Comparison of ENCODE assay signal across 8 cellular contexts in genomic region chr21:36028127-36029069, GRCh38. TPM values are rescaled to one million over a fixed set of nuclear protein-coding genes. Genes with fewer than 3 reads are reported as not detected.
DNase-seq lines count a peak whose midpoint lies in the region; ATAC-seq, FAIRE-seq and TF ChIP-seq lines count a peak whose summit lies in the region.

No MANE protein-coding gene starts in this region.

- CTCF ChIA-PET in CD8-positive, alpha-beta T cell (lab: Charles Lee) = interaction anchor here (0.7 to 5.2 kb wide), 23 partner anchors 8 to 1338 kb away, joined by 3 to 27 read pairs (median 4); no protein-coding TSS in a partner anchor
- CTCF ChIA-PET in SK-N-SH (lab: Yijun Ruan, JAX) = interaction anchor here (0.7 to 5.4 kb wide), 28 partner anchors 8 to 1340 kb away, joined by 3 to 35 read pairs (median 4); partner anchors contain the start of gene CBR1
- CTCF ChIA-PET in activated naive CD4-positive, alpha-beta T cell treated with anti-CD3 and anti-CD28 coated beads, Interleukin-2, amount 10 ng/mL, durations not matched to agents 7 days and 5 days (lab: Charles Lee) = interaction anchor here (0.8 to 2.3 kb wide), 12 partner anchors 10 to 189 kb away, joined by 3 to 8 read pairs (median 4); no protein-coding TSS in a partner anchor

- H4K20me1 ChIP-seq in SK-N-SH (ENCODE audit: insufficient read depth) = no peaks in the 10 kb centered on the region

- no peak overlapping the region for H3K4me3 Mint-ChIP-seq in CD8-positive, alpha-beta T cell
- H3K4me3 Mint-ChIP-seq in activated naive CD4-positive, alpha-beta T cell treated with anti-CD3 and anti-CD28 coated beads, Interleukin-2, amount 10 ng/mL, durations not matched to agents 7 days and 5 days = no peak overlapping the region

- H3F3A ChIP-seq in SK-N-SH (replicated peaks; ENCODE audit: insufficient read depth) = no peaks in the 10 kb centered on the region

- FAIRE-seq in urothelium cell line (lab: Jason Lieb, UNC) = no peak

- intact Hi-C loops in CD8-positive, alpha-beta T cell (cut with DNase I, micrococcal nuclease) = loop anchor here (1.0 to 5.0 kb wide), 6 partner anchors 84 to 1335 kb away; no protein-coding TSS in a partner anchor
- intact Hi-C loops in Right ventricle myocardium inferior (cut with DNase I) = loop anchor here (1.0 kb wide), 1 partner anchor 1283 kb away; no protein-coding TSS in a partner anchor
- intact Hi-C loops in posterior cingulate gyrus (cut with DNase I) = loop anchor here (10.0 kb wide), 1 partner anchor 1334 kb away; no protein-coding TSS in a partner anchor

- peaks cover under 1% of the 10 kb centered on the region for H3K36me3 Mint-ChIP-seq in CD8-positive, alpha-beta T cell
- H3K36me3 Mint-ChIP-seq in activated naive CD4-positive, alpha-beta T cell treated with anti-CD3 and anti-CD28 coated beads, Interleukin-2, amount 10 ng/mL, durations not matched to agents 7 days and 5 days = no peaks in the 10 kb centered on the region

- no peaks in the 10 kb centered on the region for H3K79me2 ChIP-seq in SK-N-SH (ENCODE audit: insufficient read depth)

- H3K9ac ChIP-seq in SK-N-SH = no peak overlapping the region

- H3K36me3 ChIP-seq in CD8-positive, alpha-beta T cell (ENCODE audit: insufficient read depth, low read length) = no peaks in the 10 kb centered on the region
- no peaks in the 10 kb centered on the region for H3K36me3 ChIP-seq in SK-N-SH (replicated peaks in 1 of 2; ENCODE audit: control insufficient read depth in 1 of 2, insufficient read depth in 2 of 2, low read length in 1 of 2)

- peak; percentile 84 for ATAC-seq in CD8-positive, alpha-beta T cell
- ATAC-seq in GM21515 (IDR thresholded peaks at IDR 0.05; ENCODE audit: unreplicated experiment) (peak; percentile 76), Right ventricle myocardium inferior (peak; percentile 92)

- H3K4me2 ChIP-seq in SK-N-SH = no peak overlapping the region

- no peak overlapping the region for H3K4me3 ChIP-seq in CD8-positive, alpha-beta T cell (ENCODE audit: low read depth, low read length)
- no peak overlapping the region; a peak in 1 of 4 replicates for H3K4me3 ChIP-seq in SK-N-SH (ENCODE audit: low read depth in 2 of 2, low read length in 1 of 2)

- no peaks in the 10 kb centered on the region for H3K27me3 ChIP-seq in CD8-positive, alpha-beta T cell (ENCODE audit: insufficient read depth, low read length)
- no peaks in the 10 kb centered on the region for H3K27me3 ChIP-seq in SK-N-SH (ENCODE audit: insufficient read depth)

- no peaks in the 10 kb centered on the region for H3K27me3 Mint-ChIP-seq in CD8-positive, alpha-beta T cell (ENCODE audit: low read depth)
- peaks cover 6% of the 10 kb centered on the region for H3K27me3 Mint-ChIP-seq in activated naive CD4-positive, alpha-beta T cell treated with anti-CD3 and anti-CD28 coated beads, Interleukin-2, amount 10 ng/mL, durations not matched to agents 7 days and 5 days

- WGBS in SK-N-SH (ENCODE audit: low lambda C conversion rate) = 26% methylated on average over 24 of the region's 25 CpGs

- DNase-seq in CD8-positive, alpha-beta T cell = peak; percentile 23 to 82 (median 59)
- DNase-seq in NAMALWA (ENCODE audit: low spot score) = peak; percentile 77
- DNase-seq in SK-N-SH = peak; percentile 83
- peak; percentile 70 for DNase-seq in activated naive CD4-positive, alpha-beta T cell treated with anti-CD3 and anti-CD28 coated beads, Interleukin-2, amount 10 ng/mL, durations not matched to agents 7 days and 5 days
- peak; percentile 85 for DNase-seq in Right ventricle myocardium inferior (ENCODE audit: missing footprints)
- peak; percentile 55 to 96 (median 80) for DNase-seq in posterior cingulate gyrus
- peak; percentile 66 for DNase-seq in urothelium cell line (ENCODE audit: low spot score)

- no peak overlapping the region for H2AFZ ChIP-seq in SK-N-SH (ENCODE audit: low read depth)

- H3K9me2 ChIP-seq in SK-N-SH = no peaks in the 10 kb centered on the region

- no peak overlapping the region for H3K27ac Mint-ChIP-seq in CD8-positive, alpha-beta T cell
- no peak overlapping the region for H3K27ac Mint-ChIP-seq in activated naive CD4-positive, alpha-beta T cell treated with anti-CD3 and anti-CD28 coated beads, Interleukin-2, amount 10 ng/mL, durations not matched to agents 7 days and 5 days

- peak; percentile 97 for TF ChIP-seq CTCF in CD8-positive, alpha-beta T cell (IDR thresholded peaks at IDR 0.05)
- peak; percentile 93 for TF ChIP-seq CTCF in SK-N-SH (IDR thresholded peaks at IDR 0.05)

- no peaks in the 10 kb centered on the region for H3K9me3 ChIP-seq in CD8-positive, alpha-beta T cell (ENCODE audit: low read length)
- no peaks in the 10 kb centered on the region for H3K9me3 ChIP-seq in SK-N-SH

- TF ChIP-seq EP300 in SK-N-SH (IDR thresholded peaks at IDR 0.05; ENCODE audit: borderline replicate concordance in 1 of 2, low read depth in 1 of 2, low read length in 1 of 2) = no peak

- peaks cover 4% of the 10 kb centered on the region for H3K4me1 ChIP-seq in CD8-positive, alpha-beta T cell (ENCODE audit: insufficient read depth, low read length)
- H3K4me1 ChIP-seq in SK-N-SH (ENCODE audit: control insufficient read depth in 1 of 2, insufficient read depth in 2 of 2, low read depth in 1 of 2, low read length in 1 of 2) = peaks cover 0 to 4% of the 10 kb centered on the region in 2 experiments; a peak in 1 of 4 replicates

- POLR2A ChIA-PET in CD8-positive, alpha-beta T cell (lab: Charles Lee) = no interaction called here
- POLR2A ChIA-PET in SK-N-SH (lab: Yijun Ruan, JAX) = no interaction called here

- no peak overlapping the region for H3K27ac ChIP-seq in CD8-positive, alpha-beta T cell (ENCODE audit: low read depth, low read length)
- H3K27ac ChIP-seq in SK-N-SH (ENCODE audit: low read depth in 2 of 2, low read length in 1 of 2) = no peak overlapping the region

- H3K9me3 Mint-ChIP-seq in CD8-positive, alpha-beta T cell = no peaks in the 10 kb centered on the region
- H3K9me3 Mint-ChIP-seq in activated naive CD4-positive, alpha-beta T cell treated with anti-CD3 and anti-CD28 coated beads, Interleukin-2, amount 10 ng/mL, durations not matched to agents 7 days and 5 days = no peaks in the 10 kb centered on the region

- peaks cover 2% of the 10 kb centered on the region for H3K4me1 Mint-ChIP-seq in CD8-positive, alpha-beta T cell (ENCODE audit: low read depth)
- peaks cover 4% of the 10 kb centered on the region for H3K4me1 Mint-ChIP-seq in activated naive CD4-positive, alpha-beta T cell treated with anti-CD3 and anti-CD28 coated beads, Interleukin-2, amount 10 ng/mL, durations not matched to agents 7 days and 5 days

- TF ChIP-seq RAD21 in SK-N-SH (IDR thresholded peaks at IDR 0.05; ENCODE audit: low read length) = peak; percentile 98

TF ChIP-seq in SK-N-SH, 30 proteins besides CTCF, POLR2A, EP300 and RAD21 (continues in another document):
- TF ChIP-seq NFIC (IDR thresholded peaks at IDR 0.05; ENCODE audit: borderline replicate concordance) = no peak
- TF ChIP-seq SMC3 (IDR thresholded peaks at IDR 0.05; ENCODE audit: low read depth, low read length) = peak; percentile 92
- TF ChIP-seq EZH2phosphoT487 (IDR thresholded peaks at IDR 0.05; ENCODE audit: borderline replicate concordance, low read depth) = no peak
- TF ChIP-seq MEF2A (IDR thresholded peaks at IDR 0.05; ENCODE audit: borderline replicate concordance, low read depth) = no peak
- no peak for TF ChIP-seq FOXM1 (IDR thresholded peaks at IDR 0.05; ENCODE audit: low read depth)
- TF ChIP-seq, protein P1, sequence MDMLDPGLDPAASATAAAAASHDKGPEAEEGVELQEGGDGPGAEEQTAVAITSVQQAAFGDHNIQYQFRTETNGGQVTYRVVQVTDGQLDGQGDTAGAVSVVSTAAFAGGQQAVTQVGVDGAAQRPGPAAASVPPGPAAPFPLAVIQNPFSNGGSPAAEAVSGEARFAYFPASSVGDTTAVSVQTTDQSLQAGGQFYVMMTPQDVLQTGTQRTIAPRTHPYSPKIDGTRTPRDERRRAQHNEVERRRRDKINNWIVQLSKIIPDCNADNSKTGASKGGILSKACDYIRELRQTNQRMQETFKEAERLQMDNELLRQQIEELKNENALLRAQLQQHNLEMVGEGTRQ (IDR thresholded peaks at IDR 0.05; ENCODE audit: borderline replicate concordance, low read depth, low read length) = no peak
- TF ChIP-seq RXRA (IDR thresholded peaks at IDR 0.05; ENCODE audit: borderline replicate concordance, low read depth) = no peak
- TF ChIP-seq, protein P2, sequence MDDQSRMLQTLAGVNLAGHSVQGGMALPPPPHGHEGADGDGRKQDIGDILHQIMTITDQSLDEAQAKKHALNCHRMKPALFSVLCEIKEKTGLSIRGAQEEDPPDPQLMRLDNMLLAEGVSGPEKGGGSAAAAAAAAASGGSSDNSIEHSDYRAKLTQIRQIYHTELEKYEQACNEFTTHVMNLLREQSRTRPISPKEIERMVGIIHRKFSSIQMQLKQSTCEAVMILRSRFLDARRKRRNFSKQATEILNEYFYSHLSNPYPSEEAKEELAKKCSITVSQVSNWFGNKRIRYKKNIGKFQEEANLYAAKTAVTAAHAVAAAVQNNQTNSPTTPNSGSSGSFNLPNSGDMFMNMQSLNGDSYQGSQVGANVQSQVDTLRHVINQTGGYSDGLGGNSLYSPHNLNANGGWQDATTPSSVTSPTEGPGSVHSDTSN (IDR thresholded peaks at IDR 0.05) = no peak
- no peak for TF ChIP-seq ZBTB33 (IDR thresholded peaks at IDR 0.05; ENCODE audit: borderline replicate concordance, low read depth)
- no peak for TF ChIP-seq POLR2AphosphoS5 (IDR thresholded peaks at IDR 0.05; ENCODE audit: low read depth, low read length)

RNA-seq across cellular contexts. Expression of gene SETD4, which starts 31.9 kb away (rescaled TPM):
- 10 to 100 TPM; 13.9 to 15.4 TPM for total RNA-seq in CD8-positive, alpha-beta T cell
- polyA plus RNA-seq in SK-N-SH (2012; rRNA removed) = 15.9 and 20.7 TPM in 2 replicates
- polyA plus RNA-seq in SK-N-SH (2012; cell fraction: cytosol; rRNA removed) = 14.4 and 15.0 TPM in 2 replicates
- polyA plus RNA-seq in SK-N-SH (2012; cell fraction: nucleus; rRNA removed) = 45.7 and 58.8 TPM in 2 replicates
- 9.8 TPM for total RNA-seq in Right ventricle myocardium inferior

RNA-seq across cellular contexts. Expression of gene CBR1, which starts 41.4 kb away (rescaled TPM):
- total RNA-seq in CD8-positive, alpha-beta T cell = 1 to 10 TPM; 4.5 to 5.0 TPM
- 125 and 136 TPM in 2 replicates for polyA plus RNA-seq in SK-N-SH (2012; rRNA removed)
- 104 and 133 TPM in 2 replicates for polyA plus RNA-seq in SK-N-SH (2012; cell fraction: cytosol; rRNA removed)
- 89.5 and 186 TPM in 2 replicates for polyA plus RNA-seq in SK-N-SH (2012; cell fraction: nucleus; rRNA removed)
- total RNA-seq in Right ventricle myocardium inferior = 28.5 TPM
